Comparison of ENCODE assay signal across 9 cellular contexts in the genomic region with DNA sequence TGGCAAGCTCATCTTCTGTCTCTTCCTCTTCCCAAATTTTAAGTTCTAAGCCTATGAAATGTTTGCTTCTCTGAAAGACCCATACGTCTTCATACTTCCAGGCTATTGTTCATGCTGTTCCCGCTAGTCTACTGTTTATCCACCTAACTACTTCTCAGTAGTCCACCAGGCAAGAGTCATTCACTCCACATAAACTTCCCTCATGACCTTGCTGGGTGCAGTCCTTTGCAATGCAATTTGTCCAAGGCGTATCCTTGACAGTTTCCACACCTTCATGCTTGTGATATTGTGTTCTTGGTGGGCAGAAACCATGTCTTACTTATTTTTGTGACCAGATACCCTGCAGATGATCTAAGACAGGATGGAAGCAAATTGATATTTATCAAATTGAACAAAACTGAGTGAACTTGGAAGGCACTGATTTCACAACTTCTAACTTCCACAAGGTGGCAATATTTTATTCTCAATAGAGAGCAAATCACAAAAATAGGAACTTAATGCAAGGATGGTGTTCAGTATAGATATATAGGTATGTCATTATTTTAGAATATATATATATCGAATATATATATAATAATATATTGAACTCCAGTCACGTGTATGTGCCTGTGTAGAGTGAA. TPM values are rescaled to one million over a fixed set of nuclear protein-coding genes. Genes with fewer than 3 reads are reported as not detected.
DNase-seq lines count a peak whose midpoint lies in the region; ATAC-seq, FAIRE-seq and TF ChIP-seq lines count a peak whose summit lies in the region.
"Had no signal": no experiment of that assay in that cellular context is flagged by ENCODE, and none has a peak within 500 bp of the region (broad histone marks: within the 10 kb centered on the region; RNA-seq: fewer than 3 reads in every experiment).

No MANE protein-coding gene starts in this region.

- H3K27ac Mint-ChIP-seq in effector memory CD8-positive, alpha-beta T cell: no peak overlapping the region

- no peaks in the 10 kb centered on the region for H3K4me1 Mint-ChIP-seq in effector memory CD8-positive, alpha-beta T cell (ENCODE audit: low read depth in 2 of 2)

- intact Hi-C loops in psoas muscle (cut with DNase I) (loop anchor here (5.0 to 10.0 kb wide), 3 partner anchors 49 to 364 kb away; no protein-coding TSS in a partner anchor), head of caudate nucleus (cut with DNase I) (loop anchor here (5.0 kb wide), 2 partner anchors 164 to 364 kb away; no protein-coding TSS in a partner anchor)

- WGBS in psoas muscle, 3 donors: 58 to 63% (median 60%) methylated on average over 5 of the region's 5 CpGs

- no peaks in the 10 kb centered on the region for H3K4me1 ChIP-seq in psoas muscle

- in situ Hi-C loops in GM13977 (cut with MboI; ENCODE audit: low pct_unique_long_range_greater_than_20kb, low sequenced_read_pairs, unreplicated experiment): no loop called here

- H3K4me3 ChIP-seq in psoas muscle: no peak overlapping the region

- no peaks in the 10 kb centered on the region for H3K36me3 Mint-ChIP-seq in effector memory CD8-positive, alpha-beta T cell (ENCODE audit: insufficient read depth)

- H3K4me3 Mint-ChIP-seq in effector memory CD8-positive, alpha-beta T cell: no peak overlapping the region

- no peaks in the 10 kb centered on the region for H3K27me3 Mint-ChIP-seq in effector memory CD8-positive, alpha-beta T cell

- H3K27ac ChIP-seq in psoas muscle: no peak overlapping the region

- FAIRE-seq in endometrium (lab: Jason Lieb, UNC): peak; percentile 39

- no peaks in the 10 kb centered on the region for H3K9me3 ChIP-seq in psoas muscle

- ATAC-seq in psoas muscle (no peak), HG03196 (IDR thresholded peaks at IDR 0.05; ENCODE audit: unreplicated experiment) (no peak)
- ATAC-seq in effector memory CD8-positive, alpha-beta T cell (replicated peaks): no peak

- DNase-seq in GM13977 (ENCODE audit: low spot score): peak; percentile 15
- peak; percentile 73 for DNase-seq in NCI-H748 treated with DMSO at 0.1 percent for 48 hours (lab: John Stamatoyannopoulos, UW)
- DNase-seq in psoas muscle: no peak
- DNase-seq in head of caudate nucleus: no peak
- DNase-seq in central memory CD4-positive, alpha-beta T cell: no peak
- no peak for DNase-seq in effector memory CD8-positive, alpha-beta T cell
- DNase-seq: activated T-cell treated with anti-CD3 and anti-CD28 coated beads for 4 hours had no signal

- peak; percentile 16 for TF ChIP-seq CTCF in GM13977 (IDR thresholded peaks at IDR 0.05; ENCODE audit: extremely low read depth, insufficient read depth, missing control alignments)
- TF ChIP-seq CTCF in psoas muscle (IDR thresholded peaks at IDR 0.05): peak; percentile 46

- H3K36me3 ChIP-seq in psoas muscle (ENCODE audit: insufficient read depth in 1 of 2, low read depth in 1 of 2): no peaks in the 10 kb centered on the region

- peaks cover 14 to 16% of the 10 kb centered on the region in 2 donors for H3K9me3 Mint-ChIP-seq in effector memory CD8-positive, alpha-beta T cell

- no peaks in the 10 kb centered on the region for H3K27me3 ChIP-seq in psoas muscle (ENCODE audit: insufficient read depth in 3 of 3, low read length in 2 of 3)

RNA-seq across cellular contexts. Expression of gene TYRP1, which starts 30.3 kb away (rescaled TPM):
- total RNA-seq in psoas muscle: 10 to 100 TPM in 1 of 4 donors, 1 to 10 TPM in 2, under 1 TPM in 1; 0.82 to 10.7 (median 4.7) TPM
- polyA plus RNA-seq in psoas muscle: 1 to 10 TPM in 2 of 3 donors, under 1 TPM in 1; 0.31 to 1.9 (median 1.4) TPM

RNA-seq across cellular contexts. Expression of gene LURAP1L, which starts 51.3 kb away (rescaled TPM):
- total RNA-seq in psoas muscle: 1 to 10 TPM; 1.0 to 2.8 (median 2.2) TPM
- 1 to 10 TPM; 2.3 to 6.3 (median 2.7) TPM for polyA plus RNA-seq in psoas muscle

Comparison
In these comparisons a context has a peak if more than half of its experiments do, and no peak if none do; other contexts are left out.
1. DNase-seq: peak in GM13977 (single experiment) and NCI-H748 treated with DMSO at 0.1 percent for 48 hours (single experiment); none in psoas muscle (0 of 2), head of caudate nucleus (0 of 42), central memory CD4-positive, alpha-beta T cell (single experiment) and effector memory CD8-positive, alpha-beta T cell (0 of 3).